Comparison of ENCODE assay signal across 20 cellular contexts in the genomic region with DNA sequence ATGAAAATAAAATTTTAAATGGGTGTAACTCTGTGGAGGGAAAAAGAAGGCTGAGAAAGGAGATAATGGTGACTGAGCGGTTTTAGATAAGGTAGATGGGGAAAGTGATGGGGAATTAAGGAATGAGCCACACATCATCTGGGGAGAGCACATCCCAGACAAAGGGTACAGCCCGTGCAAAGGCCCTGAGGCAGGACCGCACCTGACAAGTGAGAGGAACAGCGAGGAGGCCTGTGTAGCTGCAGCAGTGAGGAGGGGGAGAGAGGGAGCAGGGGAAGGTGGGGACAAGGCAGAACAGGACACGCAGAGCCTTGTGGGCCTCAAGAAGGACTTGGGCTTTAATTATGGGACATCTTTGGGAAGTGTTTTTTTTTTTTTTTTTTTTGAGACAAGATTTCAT. TPM values are rescaled to one million over a fixed set of nuclear protein-coding genes. Genes with fewer than 3 reads are reported as not detected.
DNase-seq lines count a peak whose midpoint lies in the region; ATAC-seq and TF ChIP-seq lines count a peak whose summit lies in the region.
"Had no signal": no experiment of that assay in that cellular context is flagged by ENCODE, and none has a peak within 500 bp of the region (broad histone marks: within the 10 kb centered on the region; RNA-seq: fewer than 3 reads in every experiment).

No MANE protein-coding gene starts in this region.

- peaks cover 0 to 10% (median 0%) of the 10 kb centered on the region in 7 donors for H3K9me3 Mint-ChIP-seq in CD14-positive monocyte
- no peaks in the 10 kb centered on the region for H3K9me3 Mint-ChIP-seq in brain
- H3K9me3 Mint-ChIP-seq in memory B cell = no peaks in the 10 kb centered on the region
- H3K9me3 Mint-ChIP-seq in stimulated activated naive B cell treated with anti-CD40 and anti-IgM and Interleukin-4, amounts not matched to agents 10 μg/mL and 1 μg/mL and 100 μg/mL, for 72 hours = no peaks in the 10 kb centered on the region
- H3K9me3 Mint-ChIP-seq: CD4-positive, alpha-beta memory T cell had no signal

- DNase-seq in CD14-positive monocyte (ENCODE audit: low spot score) = no peak
- DNase-seq in NT2/D1 (ENCODE audit: low read depth, low spot score) = no peak
- no peak for DNase-seq in memory B cell (ENCODE audit: low spot score in 2 of 2)
- DNase-seq in MG63 = no peak
- no peak for DNase-seq in stimulated activated naive B cell treated with anti-CD40 and anti-IgM and Interleukin-4, amounts not matched to agents 10 μg/mL and 1 μg/mL and 100 μg/mL, for 72 hours
- DNase-seq: ACHN; AML-193; BE2C; Caco-2; CD4-positive, alpha-beta memory T cell; DMS153; DND-41; GOT3; H7; HCEC 1CT had no signal

- H3K36me3 ChIP-seq in NT2/D1 (ENCODE audit: insufficient read depth, insufficient read length, low read length) (peaks cover 5% of the 10 kb centered on the region), MG63 (no peaks in the 10 kb centered on the region)
- H3K36me3 ChIP-seq: BE2C; BLaER1 treated with 17β-estradiol and CSF1 and Interleukin-3, amounts not matched to agents 10 nM and 100 nM had no signal

- no peak for TF ChIP-seq CTCF in CD14-positive monocyte (IDR thresholded peaks at IDR 0.05)
- no peak for TF ChIP-seq CTCF in brain (conservative IDR thresholded peaks at IDR 0.05)

- H3K36me3 Mint-ChIP-seq in CD14-positive monocyte (no peaks in the 10 kb centered on the region), brain (no peaks in the 10 kb centered on the region), memory B cell (no peaks in the 10 kb centered on the region)
- H3K36me3 Mint-ChIP-seq in stimulated activated naive B cell treated with anti-CD40 and anti-IgM and Interleukin-4, amounts not matched to agents 10 μg/mL and 1 μg/mL and 100 μg/mL, for 72 hours = no peaks in the 10 kb centered on the region
- H3K36me3 Mint-ChIP-seq: CD4-positive, alpha-beta memory T cell had no signal

- peak overlapping the region; percentile 16 to 55 for H3K4me3 Mint-ChIP-seq in CD14-positive monocyte
- peak overlapping the region in 3 of 5 experiments; percentile 10 to 48 (median 12) for H3K4me3 Mint-ChIP-seq in brain
- H3K4me3 Mint-ChIP-seq in memory B cell = peak overlapping the region; percentile 24
- H3K4me3 Mint-ChIP-seq in stimulated activated naive B cell treated with anti-CD40 and anti-IgM and Interleukin-4, amounts not matched to agents 10 μg/mL and 1 μg/mL and 100 μg/mL, for 72 hours = no peak overlapping the region

- intact Hi-C loops in CD14-positive monocyte (cut with micrococcal nuclease) = no loop called here

- H3K9ac ChIP-seq in NT2/D1 (ENCODE audit: insufficient read length, low read depth) = peak overlapping the region; percentile 8
- H3K9ac ChIP-seq: BLaER1 treated with 17β-estradiol and CSF1 and Interleukin-3, amounts not matched to agents 10 nM and 100 nM had no signal

- H3K27me3 ChIP-seq in NT2/D1 (ENCODE audit: insufficient read depth, insufficient read length) (peaks cover 6% of the 10 kb centered on the region), MG63 (no peaks in the 10 kb centered on the region)

- ATAC-seq in memory B cell (ENCODE audit: low read depth) (no peak), HG02840 (IDR thresholded peaks at IDR 0.05; ENCODE audit: low FRiP score, unreplicated experiment) (no peak), GM21717 (IDR thresholded peaks at IDR 0.05; ENCODE audit: unreplicated experiment) (no peak)
- no peak for ATAC-seq in stimulated activated naive B cell treated with anti-CD40 and anti-IgM and Interleukin-4, amounts not matched to agents 10 μg/mL and 1 μg/mL and 100 μg/mL, for 72 hours (replicated peaks)
- ATAC-seq: A549 had no signal

- H3K4me3 ChIP-seq in NT2/D1 (ENCODE audit: insufficient read length, low read depth) (no peak overlapping the region), MG63 (no peak overlapping the region)
- H3K4me3 ChIP-seq: A549; BLaER1 treated with 17β-estradiol and CSF1 and Interleukin-3, amounts not matched to agents 10 nM and 100 nM had no signal

- peaks cover 4% of the 10 kb centered on the region for H3K4me1 ChIP-seq in NT2/D1 (ENCODE audit: insufficient read depth, insufficient read length)
- H3K4me1 ChIP-seq: BE2C, Caco-2 had no signal

- H3K27me3 Mint-ChIP-seq in CD14-positive monocyte (ENCODE audit: low read depth in 3 of 3) (peaks cover 26 to 46% (median 36%) of the 10 kb centered on the region in 3 donors), brain (no peaks in the 10 kb centered on the region), memory B cell (peaks cover 19% of the 10 kb centered on the region)
- peaks cover 24 to 30% of the 10 kb centered on the region in 2 donors for H3K27me3 Mint-ChIP-seq in stimulated activated naive B cell treated with anti-CD40 and anti-IgM and Interleukin-4, amounts not matched to agents 10 μg/mL and 1 μg/mL and 100 μg/mL, for 72 hours

- H3K27ac Mint-ChIP-seq in CD14-positive monocyte (no peak overlapping the region), brain (no peak overlapping the region), memory B cell (no peak overlapping the region)
- H3K27ac Mint-ChIP-seq in stimulated activated naive B cell treated with anti-CD40 and anti-IgM and Interleukin-4, amounts not matched to agents 10 μg/mL and 1 μg/mL and 100 μg/mL, for 72 hours = no peak overlapping the region
- H3K27ac Mint-ChIP-seq: CD4-positive, alpha-beta memory T cell had no signal

- H3K4me1 Mint-ChIP-seq in CD14-positive monocyte = no peaks in the 10 kb centered on the region
- peaks cover 18% of the 10 kb centered on the region for H3K4me1 Mint-ChIP-seq in brain
- H3K4me1 Mint-ChIP-seq in memory B cell = peaks cover 7% of the 10 kb centered on the region
- peaks cover 1 to 3% of the 10 kb centered on the region in 2 donors for H3K4me1 Mint-ChIP-seq in stimulated activated naive B cell treated with anti-CD40 and anti-IgM and Interleukin-4, amounts not matched to agents 10 μg/mL and 1 μg/mL and 100 μg/mL, for 72 hours

- no peaks in the 10 kb centered on the region for H3K9me3 ChIP-seq in NT2/D1 (ENCODE audit: insufficient read depth, low read length)
- no peaks in the 10 kb centered on the region for H3K9me3 ChIP-seq in MG63
- H3K9me3 ChIP-seq: A549; BE2C; BLaER1 treated with 17β-estradiol and CSF1 and Interleukin-3, amounts not matched to agents 10 nM and 100 nM; Caco-2 had no signal

RNA-seq across cellular contexts. Expression of a gene that starts 1.8 kb away (rescaled TPM):
- polyA plus RNA-seq in CD14-positive monocyte = not detected
- 33.6 TPM for polyA plus RNA-seq in brain (ENCODE audit: insufficient read depth, low read depth, low replicate concordance)
- total RNA-seq in MG63 (2014; rRNA removed; shearing (Covaris generic); ENCODE audit: low replicate concordance) = not detected in 2 replicates

RNA-seq across cellular contexts. Expression of a gene that starts 37.0 kb away (rescaled TPM):
- 10 to 100 TPM; 28.6 to 34.5 TPM for polyA plus RNA-seq in CD14-positive monocyte
- polyA plus RNA-seq in brain (ENCODE audit: insufficient read depth, low read depth, low replicate concordance) = 42.4 TPM
- 55.6 and 68.5 TPM in 2 replicates for total RNA-seq in MG63 (2014; rRNA removed; shearing (Covaris generic); ENCODE audit: low replicate concordance)

RNA-seq across cellular contexts. Expression of a gene that starts 44.1 kb away (rescaled TPM):
- 100 to 1,000 TPM; 105 to 131 TPM for polyA plus RNA-seq in CD14-positive monocyte
- not detected for polyA plus RNA-seq in brain (ENCODE audit: insufficient read depth, low read depth, low replicate concordance)
- total RNA-seq in MG63 (2014; rRNA removed; shearing (Covaris generic); ENCODE audit: low replicate concordance) = not detected in 2 replicates
- total RNA-seq: Caco-2, H7 had no signal

Comparison
In these comparisons a context has a peak if more than half of its experiments do, and no peak if none do; other contexts are left out.
1. H3K4me3 Mint-ChIP-seq: peak in CD14-positive monocyte (2 of 2), brain (3 of 5) and memory B cell (single experiment); none in stimulated activated naive B cell treated with anti-CD40 and anti-IgM and Interleukin-4, amounts not matched to agents 10 μg/mL and 1 μg/mL and 100 μg/mL, for 72 hours (0 of 2).
2. RNA of a gene that starts 1.8 kb away (polyA plus RNA-seq): 33.6 TPM in brain (single experiment); not detected in CD14-positive monocyte; every median in the first group is over 10 times any median in the second.
3. RNA of a gene that starts 44.1 kb away (polyA plus RNA-seq): 105 to 131 TPM in CD14-positive monocyte; not detected in brain (single experiment); every median in the first group is over 10 times any median in the second.